ENCODE assay signal across 8 cellular contexts in the genomic region with DNA sequence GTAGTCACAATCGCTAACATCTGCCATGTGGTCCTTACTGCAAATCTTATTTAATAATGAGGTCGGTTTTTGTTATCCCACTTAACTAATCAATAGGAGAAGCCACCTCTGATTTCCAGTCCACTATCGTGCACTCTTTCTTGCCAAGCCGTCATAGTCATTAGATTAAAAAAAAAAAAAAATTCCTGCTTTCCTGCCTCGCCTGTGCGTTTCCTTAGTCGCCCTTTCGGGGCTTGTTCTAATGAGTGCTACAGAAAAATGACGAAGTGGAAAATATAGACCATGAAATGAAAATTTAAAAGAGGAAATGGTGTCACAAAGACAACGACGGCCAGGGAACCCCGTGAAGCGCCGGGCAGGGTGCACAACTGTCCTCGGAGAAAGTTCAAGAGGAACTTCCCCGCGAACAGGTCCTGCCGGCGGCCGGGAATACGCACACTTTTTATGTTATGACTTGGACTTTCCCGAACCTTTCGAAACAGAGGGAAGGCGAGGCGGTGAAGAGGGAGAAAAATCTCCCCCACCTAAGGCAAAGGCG. TPM values are rescaled to one million over a fixed set of nuclear protein-coding genes. Genes with fewer than 3 reads are reported as not detected.
DNase-seq lines count a peak whose midpoint lies in the region; ATAC-seq and TF ChIP-seq lines count a peak whose summit lies in the region.

No MANE protein-coding gene starts in this region.

- peak overlapping the region; percentile 95 for H3K4me3 Mint-ChIP-seq in activated T-helper 1 cell treated with anti-CD3 and anti-CD28 coated beads, Interleukin-12 subunit alpha, Interleukin-12 subunit beta, Interleukin-2, Interleukin-4 antibody, amounts not matched to agents 30 ng/mL and 10 ng/mL and 1 ng/mL, durations not matched to agents 14 hours and 24 hours and 36 hours

- H3K27ac ChIP-seq in HEK293 (ENCODE audit: extremely low read depth, low read depth, low read length) (peak overlapping the region; percentile 90), trophoblast cell (ENCODE audit: low read depth, low read length) (peak overlapping the region; percentile 86)

- peak overlapping the region; percentile 90 for H2AFZ ChIP-seq in trophoblast cell (ENCODE audit: insufficient read depth, low read length, poor library complexity)

- no peak overlapping the region for H2AK5ac ChIP-seq in trophoblast cell (ENCODE audit: low read length)

- peaks cover 13% of the 10 kb centered on the region for H3K79me2 ChIP-seq in trophoblast cell (ENCODE audit: control insufficient read depth, insufficient read depth, low read length, poor library complexity)

- intact Hi-C loops in activated T-helper 1 cell treated with anti-CD3 and anti-CD28 coated beads, Interleukin-12 subunit alpha, Interleukin-12 subunit beta, Interleukin-2, Interleukin-4 antibody, amounts not matched to agents 30 ng/mL and 10 ng/mL and 1 ng/mL, durations not matched to agents 14 hours and 24 hours and 36 hours (cut with micrococcal nuclease): loop anchor here (1.0 to 10.0 kb wide), 10 partner anchors 20 to 1695 kb away; partner anchors contain the start of genes CANX, CLK4, HNRNPH1 and MAML1

- H2BK5ac ChIP-seq in trophoblast cell (ENCODE audit: low read depth, low read length, poor library complexity): peak overlapping the region; percentile 35

- DNase-seq in NB4 (ENCODE audit: low read depth): peak; percentile 78
- DNase-seq in activated T-helper 1 cell treated with anti-CD3 and anti-CD28 coated beads, Interleukin-12 subunit alpha, Interleukin-12 subunit beta, Interleukin-2, Interleukin-4 antibody, amounts not matched to agents 30 ng/mL and 10 ng/mL and 1 ng/mL, durations not matched to agents 14 hours and 24 hours and 36 hours (ENCODE audit: low spot score): no peak
- peak; percentile 44 for DNase-seq in foreskin melanocyte
- DNase-seq in trophoblast cell: peak; percentile 74 to 77
- DNase-seq in AG08395 (ENCODE audit: low spot score): no peak

- H3K36me3 Mint-ChIP-seq in activated T-helper 1 cell treated with anti-CD3 and anti-CD28 coated beads, Interleukin-12 subunit alpha, Interleukin-12 subunit beta, Interleukin-2, Interleukin-4 antibody, amounts not matched to agents 30 ng/mL and 10 ng/mL and 1 ng/mL, durations not matched to agents 14 hours and 24 hours and 36 hours (ENCODE audit: low read depth): peaks cover 3% of the 10 kb centered on the region

- H3K36me3 ChIP-seq in HEK293 (ENCODE audit: control insufficient read depth in 2 of 2, insufficient read depth in 1 of 2, low read length in 2 of 2) (no peaks in the 10 kb centered on the region), trophoblast cell (ENCODE audit: control insufficient read depth in 1 of 2, insufficient read depth in 2 of 2, low read length in 2 of 2) (no peaks in the 10 kb centered on the region)

- H3K27ac Mint-ChIP-seq in activated T-helper 1 cell treated with anti-CD3 and anti-CD28 coated beads, Interleukin-12 subunit alpha, Interleukin-12 subunit beta, Interleukin-2, Interleukin-4 antibody, amounts not matched to agents 30 ng/mL and 10 ng/mL and 1 ng/mL, durations not matched to agents 14 hours and 24 hours and 36 hours: peak overlapping the region; percentile 99

- H4K12ac ChIP-seq in trophoblast cell (ENCODE audit: low read depth, low read length): peak overlapping the region; percentile 98

- no peak overlapping the region for H3K23ac ChIP-seq in trophoblast cell (ENCODE audit: low read length)

- CTCF ChIA-PET in HEK293 (lab: Yijun Ruan, JAX): interaction anchor here (0.7 kb wide), 1 partner anchor 120 kb away, joined by 3 read pairs; no protein-coding TSS in a partner anchor

- H4K91ac ChIP-seq in trophoblast cell (ENCODE audit: low read depth, low read length): peak overlapping the region; percentile 93

- TF ChIP-seq POLR2A in NB4 (IDR thresholded peaks at IDR 0.05; ENCODE audit: extremely low read depth, insufficient read length): no peak

- peak overlapping the region; percentile 83 for H3K4me2 ChIP-seq in trophoblast cell (ENCODE audit: low read length)

- peak overlapping the region; percentile 4 for H3K9ac ChIP-seq in trophoblast cell (ENCODE audit: low read length)

- TF ChIP-seq CTCF in HEK293 (tag by site-specific recombination; IDR thresholded peaks at IDR 0.05) (no peak), NB4 (IDR thresholded peaks at IDR 0.05; ENCODE audit: low read depth, low read length) (no peak)

- no CpG with 5 or more reads among the region's 26 CpGs for WGBS in trophoblast cell (ENCODE audit: extremely low coverage, insufficient coverage, insufficient read length)

- H3K9me3 Mint-ChIP-seq in activated T-helper 1 cell treated with anti-CD3 and anti-CD28 coated beads, Interleukin-12 subunit alpha, Interleukin-12 subunit beta, Interleukin-2, Interleukin-4 antibody, amounts not matched to agents 30 ng/mL and 10 ng/mL and 1 ng/mL, durations not matched to agents 14 hours and 24 hours and 36 hours: no peaks in the 10 kb centered on the region

- peak overlapping the region; percentile 89 for H3K14ac ChIP-seq in trophoblast cell (ENCODE audit: low read length)

- H3K27me3 Mint-ChIP-seq in activated T-helper 1 cell treated with anti-CD3 and anti-CD28 coated beads, Interleukin-12 subunit alpha, Interleukin-12 subunit beta, Interleukin-2, Interleukin-4 antibody, amounts not matched to agents 30 ng/mL and 10 ng/mL and 1 ng/mL, durations not matched to agents 14 hours and 24 hours and 36 hours (ENCODE audit: insufficient read depth): peaks cover 2% of the 10 kb centered on the region

- H3K4me1 ChIP-seq in HEK293 (ENCODE audit: control insufficient read depth, insufficient read depth, low read length) (peaks cover 3% of the 10 kb centered on the region; the same call in 1 of the 2 replicates), trophoblast cell (ENCODE audit: control insufficient read depth in 1 of 2, insufficient read depth in 2 of 2, low read length in 2 of 2) (peaks cover 6 to 9% of the 10 kb centered on the region in 2 experiments)

- no peak overlapping the region for H2BK12ac ChIP-seq in trophoblast cell (ENCODE audit: low read length)

- H3K79me1 ChIP-seq in trophoblast cell (ENCODE audit: low read length): peaks cover 14% of the 10 kb centered on the region

- H3K4me1 Mint-ChIP-seq in activated T-helper 1 cell treated with anti-CD3 and anti-CD28 coated beads, Interleukin-12 subunit alpha, Interleukin-12 subunit beta, Interleukin-2, Interleukin-4 antibody, amounts not matched to agents 30 ng/mL and 10 ng/mL and 1 ng/mL, durations not matched to agents 14 hours and 24 hours and 36 hours (ENCODE audit: low read depth): peaks cover 28% of the 10 kb centered on the region

- H4K8ac ChIP-seq in trophoblast cell (ENCODE audit: low read depth, low read length): peak overlapping the region; percentile 96

- ATAC-seq in GM18498 (IDR thresholded peaks at IDR 0.05; ENCODE audit: unreplicated experiment): peak; percentile 16
- ATAC-seq in GM18873 (IDR thresholded peaks at IDR 0.05; ENCODE audit: low FRiP score, unreplicated experiment): no peak

- H3K4me3 ChIP-seq in HEK293 (ENCODE audit: low read depth, low read length) (peak overlapping the region; percentile 82), NB4 (ENCODE audit: low read depth, low read length) (peak overlapping the region; percentile 56), trophoblast cell (ENCODE audit: low read depth, low read length) (peak overlapping the region; percentile 54)

- POLR2A ChIA-PET in HEK293 (lab: Yijun Ruan, JAX): interaction anchor here (0.7 to 2.7 kb wide), 6 partner anchors 9 to 490 kb away, joined by 3 to 44 read pairs (median 3); partner anchors contain the start of genes HNRNPH1 and ZNF354C

- no peaks in the 10 kb centered on the region for H3K27me3 ChIP-seq in trophoblast cell (ENCODE audit: insufficient read depth, low read length)

- peak overlapping the region; percentile 70 for H2BK120ac ChIP-seq in trophoblast cell (ENCODE audit: insufficient read depth, low read length, poor library complexity)

- peak overlapping the region; percentile 82 for H3K18ac ChIP-seq in trophoblast cell (ENCODE audit: low read length)

- H3K9me3 ChIP-seq in HEK293 (ENCODE audit: control insufficient read depth, insufficient read depth, low read depth, low read length) (no peaks in the 10 kb centered on the region), trophoblast cell (ENCODE audit: insufficient read depth, low read depth, low read length) (no peaks in the 10 kb centered on the region)

- peak overlapping the region; percentile 90 for H3K4ac ChIP-seq in trophoblast cell (ENCODE audit: low read depth, low read length)

TF ChIP-seq in HEK293, 187 proteins besides CTCF, POLR2A, EP300 and RAD21 (continues in another document):
- TF ChIP-seq ZBTB11 (tag by site-specific recombination; conservative IDR thresholded peaks at IDR 0.05; ENCODE audit: low read depth): 0 out of 2 replicates have a peak, but pooled peaks have one; percentile 7
- no peak for TF ChIP-seq ZNF274 (IDR thresholded peaks at IDR 0.05; ENCODE audit: low read length)
- no peak for TF ChIP-seq ZNF274 (tag by site-specific recombination; IDR thresholded peaks at IDR 0.05; ENCODE audit: borderline replicate concordance)
- no peak for TF ChIP-seq ZNF391 (tag by site-specific recombination; IDR thresholded peaks at IDR 0.05; ENCODE audit: borderline replicate concordance, low read depth)

RNA-seq across cellular contexts. Expression of gene RUFY1, which starts 0.3 kb away (rescaled TPM):
- total RNA-seq in activated T-helper 1 cell treated with anti-CD3 and anti-CD28 coated beads, Interleukin-12 subunit alpha, Interleukin-12 subunit beta, Interleukin-2, Interleukin-4 antibody, amounts not matched to agents 30 ng/mL and 10 ng/mL and 1 ng/mL, durations not matched to agents 14 hours and 24 hours and 36 hours: 37.0 and 38.3 TPM in 2 replicates
- polyA plus RNA-seq in trophoblast cell (2013): 19.2 and 20.4 TPM in 2 replicates

Comparison
In these comparisons a context has a peak if more than half of its experiments do, and no peak if none do; other contexts are left out.
1. DNase-seq: peak in NB4 (single experiment), foreskin melanocyte (single experiment) and trophoblast cell (2 of 2); none in activated T-helper 1 cell treated with anti-CD3 and anti-CD28 coated beads, Interleukin-12 subunit alpha, Interleukin-12 subunit beta, Interleukin-2, Interleukin-4 antibody, amounts not matched to agents 30 ng/mL and 10 ng/mL and 1 ng/mL, durations not matched to agents 14 hours and 24 hours and 36 hours (single experiment) and AG08395 (single experiment).
2. Peak in every context shown above with its lines, with median percentiles within 50 percentile points of each other: H3K4me3 ChIP-seq.